ENCODE assay signal across 22 cellular contexts in genomic region chr19:1224047-1224825, GRCh38. TPM values are rescaled to one million over a fixed set of nuclear protein-coding genes. Genes with fewer than 3 reads are reported as not detected.
DNase-seq lines count a peak whose midpoint lies in the region; ATAC-seq, FAIRE-seq and TF ChIP-seq lines count a peak whose summit lies in the region.
"Had no signal": no experiment of that assay in that cellular context is flagged by ENCODE, and none has a peak within 500 bp of the region (broad histone marks: within the 10 kb centered on the region; RNA-seq: fewer than 3 reads in every experiment).

No MANE protein-coding gene starts in this region.

- TF ChIP-seq CTCF in HepG2 (CRISPR knock-in tag; IDR thresholded peaks at IDR 0.05) (no peak), right lobe of liver (IDR thresholded peaks at IDR 0.05) (no peak), colonic mucosa (IDR thresholded peaks at IDR 0.05) (no peak)

- 0 out of 2 replicates have a peak, but pooled peaks cover 8% of the 10 kb centered on the region for H3K4me1 ChIP-seq in HepG2 (ENCODE audit: insufficient read depth, low read length)
- H3K4me1 ChIP-seq in right lobe of liver, result no peaks in the 10 kb centered on the region
- H3K4me1 ChIP-seq in NT2/D1 (ENCODE audit: insufficient read depth, insufficient read length), result peaks cover 20% of the 10 kb centered on the region
- no peaks in the 10 kb centered on the region for H3K4me1 ChIP-seq in ectodermal cell (ENCODE audit: control insufficient read depth, insufficient read depth, low read length)
- no peaks in the 10 kb centered on the region for H3K4me1 ChIP-seq in colonic mucosa
- H3K4me1 ChIP-seq: Caco-2 had no signal

- CTCF ChIA-PET in HepG2 (lab: Yijun Ruan, JAX; ENCODE audit: low intra/inter-chr PET ratio, low total read pairs), result no interaction called here

- H3K36me3 ChIP-seq in HepG2 (replicated peaks in 1 of 2; ENCODE audit: control insufficient read depth in 1 of 2, insufficient read depth in 2 of 2, low read length in 2 of 2) (peaks cover 17 to 24% of the 10 kb centered on the region in 2 experiments; a peak in 4 of 5 replicates), right lobe of liver (peaks cover 0 to 41% (median 12%) of the 10 kb centered on the region in 4 donors), NT2/D1 (ENCODE audit: insufficient read depth, insufficient read length, low read length) (peaks cover 90% of the 10 kb centered on the region), ectodermal cell (ENCODE audit: control insufficient read depth, insufficient read depth, low read length) (peaks cover 30% of the 10 kb centered on the region), colonic mucosa (peaks cover 36% of the 10 kb centered on the region)

- no peak for FAIRE-seq in HepG2 (lab: Jason Lieb, UNC)
- FAIRE-seq: D721Med, GM12891, GM19239, H54, HTR-8/SVneo had no signal

- H3K27me3 ChIP-seq in HepG2 (ENCODE audit: control insufficient read depth in 1 of 2, insufficient read depth in 2 of 2, low read length in 2 of 2) (no peaks in the 10 kb centered on the region), right lobe of liver (no peaks in the 10 kb centered on the region), NT2/D1 (ENCODE audit: insufficient read depth, insufficient read length) (no peaks in the 10 kb centered on the region), ectodermal cell (ENCODE audit: control insufficient read depth, insufficient read depth, low read length, poor library complexity, severe bottlenecking) (no peaks in the 10 kb centered on the region), colonic mucosa (no peaks in the 10 kb centered on the region)
- H3K27me3 ChIP-seq: BE2C had no signal

- no peak overlapping the region for H2AFZ ChIP-seq in HepG2 (ENCODE audit: low read length)
- H2AFZ ChIP-seq: GM23248 had no signal

- no peaks in the 10 kb centered on the region for H4K20me1 ChIP-seq in HepG2 (ENCODE audit: insufficient read depth, low read length)

- intact Hi-C loops in HepG2 (cut with micrococcal nuclease; ENCODE audit: unreplicated experiment) (no loop called here), right lobe of liver (cut with DNase I) (no loop called here), colonic mucosa (cut with DNase I) (no loop called here)

- no peak for TF ChIP-seq EP300 in HepG2 (IDR thresholded peaks at IDR 0.05; ENCODE audit: low read depth in 2 of 2, low read length in 2 of 2)
- no peak for TF ChIP-seq EP300 in HepG2 (CRISPR knock-in tag; IDR thresholded peaks at IDR 0.05; ENCODE audit: borderline replicate concordance)

- no peaks in the 10 kb centered on the region for H3K9me3 ChIP-seq in HepG2 (ENCODE audit: low read length)
- no peaks in the 10 kb centered on the region for H3K9me3 ChIP-seq in right lobe of liver
- H3K9me3 ChIP-seq in NT2/D1 (ENCODE audit: insufficient read depth, low read length), result no peaks in the 10 kb centered on the region
- no peaks in the 10 kb centered on the region for H3K9me3 ChIP-seq in ectodermal cell (ENCODE audit: control insufficient read depth, low read length)
- no peaks in the 10 kb centered on the region for H3K9me3 ChIP-seq in colonic mucosa
- H3K9me3 ChIP-seq: BE2C, Caco-2 had no signal

- POLR2A ChIA-PET in HepG2 (lab: Yijun Ruan, JAX), result no interaction called here

- H3K4me2 ChIP-seq in HepG2 (ENCODE audit: low read depth, low read length), result no peak overlapping the region

- TF ChIP-seq POLR2A in HepG2 (IDR thresholded peaks at IDR 0.05; ENCODE audit: insufficient read depth in 1 of 2, low read depth in 2 of 2, low read length in 2 of 2) (0 out of 4 replicates have a peak, but pooled peaks of 1 of the 2 experiments have one; percentile 11), right lobe of liver (IDR thresholded peaks at IDR 0.05) (no peak)

- no peak for TF ChIP-seq RAD21 in HepG2 (CRISPR knock-in tag; IDR thresholded peaks at IDR 0.05)

- no peak for DNase-seq in HepG2 (ENCODE audit: low spot score)
- no peak for DNase-seq in right lobe of liver
- no peak for DNase-seq in NT2/D1 (ENCODE audit: low read depth, low spot score)
- no peak for DNase-seq in DMS 273 treated with DMSO at 0.1 percent for 48 hours (lab: John Stamatoyannopoulos, UW)
- DNase-seq in colonic mucosa, result no peak
- DNase-seq: BE2C; Caco-2; CD4-positive, alpha-beta T cell; DMS153; DMS79 treated with DMSO at 0.1 percent for 48 hours; GM23248; HCEC 1CT; KG1 had no signal

- H3K9ac ChIP-seq in HepG2 (ENCODE audit: insufficient read depth, low read depth, low read length) (no peak overlapping the region), NT2/D1 (ENCODE audit: insufficient read length, low read depth) (peak overlapping the region; percentile 16), colonic mucosa (ENCODE audit: low read depth in 2 of 2, low read length in 2 of 2) (no peak overlapping the region)
- H3K9ac ChIP-seq: GM23248 had no signal

- no peaks in the 10 kb centered on the region for H3K79me2 ChIP-seq in HepG2 (ENCODE audit: insufficient read depth, low read length)

- BruUV-seq in HepG2 (replicated peaks; lab: Mats Ljungman, UMichigan), result no TSS peak

- no peak overlapping the region for H3K27ac ChIP-seq in HepG2 (ENCODE audit: extremely low read length, insufficient read depth, low read length)
- no peak overlapping the region for H3K27ac ChIP-seq in right lobe of liver
- H3K27ac ChIP-seq in ectodermal cell (ENCODE audit: insufficient read depth, low read depth, low read length, poor library complexity, severe bottlenecking), result peak overlapping the region; percentile 16
- H3K27ac ChIP-seq in colonic mucosa, result no peak overlapping the region
- H3K27ac ChIP-seq: C4-2B, GM23248 had no signal

- in situ Hi-C loops in HepG2 (cut with HindIII; ENCODE audit: extremely low pct_ligation_motif_present, low pct_unique_long_range_greater_than_20kb), result no loop called here

- H3K4me3 ChIP-seq in HepG2 (replicated peaks in 1 of 3; ENCODE audit: insufficient read depth in 1 of 3, low read depth in 2 of 3, low read length in 3 of 3), result no peak overlapping the region
- no peak overlapping the region for H3K4me3 ChIP-seq in right lobe of liver
- no peak overlapping the region for H3K4me3 ChIP-seq in NT2/D1 (ENCODE audit: insufficient read length, low read depth)
- no peak overlapping the region for H3K4me3 ChIP-seq in ectodermal cell (ENCODE audit: insufficient read depth, low read depth, low read length)
- no peak overlapping the region for H3K4me3 ChIP-seq in colonic mucosa
- H3K4me3 ChIP-seq: GM23248 had no signal

- WGBS in HepG2 (ENCODE audit: low lambda C conversion rate), result 93% methylated on average over 5 of the region's 16 CpGs
- WGBS in right lobe of liver (ENCODE audit: insufficient coverage, low coverage, low lambda C conversion rate, missing lambda C conversion rate), result 100% methylated on average over 1 of the region's 16 CpGs
- 92 to 94% methylated on average over 16 of the region's 16 CpGs for WGBS in ectodermal cell, 2 experiments

- ATAC-seq in HepG2 (no peak), right lobe of liver (no peak), GM19467 (IDR thresholded peaks at IDR 0.05; ENCODE audit: unreplicated experiment) (no peak)

RNA-seq across cellular contexts. Expression of gene CBARP, which starts 13.6 kb away (rescaled TPM):
- total RNA-seq in HepG2 (2016; rRNA removed; fragmentation: Illumina TruSeq; extraction: Trizol) (0.27 and 1.2 TPM in 2 replicates), right lobe of liver (under 1 TPM; 0.15 to 0.62 (median 0.31) TPM), colonic mucosa (under 1 TPM; 0.22 to 0.48 TPM)
- 1.1 and 1.3 TPM in 2 replicates for total RNA-seq in HepG2 (2016; cell fraction: cytosol; rRNA removed; fragmentation: Illumina TruSeq; extraction: Trizol; ENCODE audit: low read depth)
- 0.82 and 1.8 TPM in 2 replicates for total RNA-seq in HepG2 (2016; cell fraction: insoluble cytoplasmic fraction; rRNA removed; fragmentation: Illumina TruSeq; extraction: Trizol)
- 1.1 and 1.8 TPM in 2 replicates for total RNA-seq in HepG2 (2016; cell fraction: membrane; rRNA removed; fragmentation: Illumina TruSeq; extraction: Trizol)
- 0.88 and 1.8 TPM in 2 replicates for total RNA-seq in HepG2 (2016; cell fraction: nucleus; rRNA removed; fragmentation: Illumina TruSeq; extraction: Trizol)
- 1.4 and 2.8 TPM in 2 replicates for polyA plus RNA-seq in HepG2 (2011; rRNA removed)
- polyA plus RNA-seq in HepG2 (2011; cell fraction: cytosol; rRNA removed), result 1.0 and 2.2 TPM in 2 replicates
- polyA plus RNA-seq in HepG2 (2011; cell fraction: nucleus; rRNA removed), result 12.5 TPM in 2 replicates
- polyA plus RNA-seq in HepG2 (2012), result 1.1 and 1.9 TPM in 2 replicates
- polyA plus RNA-seq in HepG2 (2016; cell fraction: cytosol; fragmentation: Illumina TruSeq; extraction: Trizol; ENCODE audit: low read depth), result 0.58 and 0.73 TPM in 2 replicates
- polyA plus RNA-seq in HepG2 (2016; cell fraction: insoluble cytoplasmic fraction; fragmentation: Illumina TruSeq; extraction: Trizol; ENCODE audit: low read depth), result 0.82 and 1.5 TPM in 2 replicates
- polyA plus RNA-seq in HepG2 (2016; cell fraction: membrane; fragmentation: Illumina TruSeq; extraction: Trizol; ENCODE audit: low read depth), result 2.0 and 2.4 TPM in 2 replicates
- polyA plus RNA-seq in HepG2 (2016; cell fraction: nucleus; fragmentation: Illumina TruSeq; extraction: Trizol; ENCODE audit: insufficient read depth, low read depth), result 6.5 and 7.2 TPM in 2 replicates
- 0.21 and 2.3 TPM in 2 replicates for polyA minus RNA-seq in HepG2 (2011; rRNA and poly(A)+ RNA removed; ENCODE audit: low replicate concordance)
- 1.3 and 1.7 TPM in 2 replicates for polyA minus RNA-seq in HepG2 (2011; cell fraction: cytosol; rRNA and poly(A)+ RNA removed)
- polyA minus RNA-seq in HepG2 (2011; cell fraction: nucleus; rRNA and poly(A)+ RNA removed), result 0.90 and 2.0 TPM in 2 replicates
- polyA plus RNA-seq in ectodermal cell (2013, experiment 1 of 4), result 19.8 TPM
- polyA plus RNA-seq in ectodermal cell (2013, experiment 2 of 4), result 16.0 TPM
- 20.8 TPM for polyA plus RNA-seq in ectodermal cell (2013, experiment 3 of 4)
- 21.1 TPM for polyA plus RNA-seq in ectodermal cell (2013, experiment 4 of 4)
- polyA plus RNA-seq: IgD-negative memory B cell had no signal

RNA-seq across cellular contexts. Expression of gene ATP5F1D, which starts 17.3 kb away (rescaled TPM):
- total RNA-seq in HepG2 (2016; rRNA removed; fragmentation: Illumina TruSeq; extraction: Trizol) (78.7 and 88.0 TPM in 2 replicates), right lobe of liver (100 to 1,000 TPM in 5 of 6 experiments, 10 to 100 TPM in 1; 98.1 to 240 (median 137) TPM), colonic mucosa (100 to 1,000 TPM; 359 to 627 TPM)
- total RNA-seq in HepG2 (2016; cell fraction: cytosol; rRNA removed; fragmentation: Illumina TruSeq; extraction: Trizol; ENCODE audit: low read depth), result 72.7 and 79.4 TPM in 2 replicates
- 80.1 and 93.1 TPM in 2 replicates for total RNA-seq in HepG2 (2016; cell fraction: insoluble cytoplasmic fraction; rRNA removed; fragmentation: Illumina TruSeq; extraction: Trizol)
- total RNA-seq in HepG2 (2016; cell fraction: membrane; rRNA removed; fragmentation: Illumina TruSeq; extraction: Trizol), result 72.8 and 84.2 TPM in 2 replicates
- total RNA-seq in HepG2 (2016; cell fraction: nucleus; rRNA removed; fragmentation: Illumina TruSeq; extraction: Trizol), result 40.6 and 53.8 TPM in 2 replicates
- polyA plus RNA-seq in HepG2 (2011; rRNA removed), result 39.4 and 49.3 TPM in 2 replicates
- 61.0 and 112 TPM in 2 replicates for polyA plus RNA-seq in HepG2 (2011; cell fraction: cytosol; rRNA removed)
- polyA plus RNA-seq in HepG2 (2011; cell fraction: nucleus; rRNA removed), result 105 and 111 TPM in 2 replicates
- polyA plus RNA-seq in HepG2 (2012), result 67.0 and 70.9 TPM in 2 replicates
- polyA plus RNA-seq in HepG2 (2016; cell fraction: cytosol; fragmentation: Illumina TruSeq; extraction: Trizol; ENCODE audit: low read depth), result 126 and 135 TPM in 2 replicates
- polyA plus RNA-seq in HepG2 (2016; cell fraction: insoluble cytoplasmic fraction; fragmentation: Illumina TruSeq; extraction: Trizol; ENCODE audit: low read depth), result 131 and 155 TPM in 2 replicates
- polyA plus RNA-seq in HepG2 (2016; cell fraction: membrane; fragmentation: Illumina TruSeq; extraction: Trizol; ENCODE audit: low read depth), result 112 and 121 TPM in 2 replicates
- polyA plus RNA-seq in HepG2 (2016; cell fraction: nucleus; fragmentation: Illumina TruSeq; extraction: Trizol; ENCODE audit: insufficient read depth, low read depth), result 129 and 134 TPM in 2 replicates
- 60.5 and 86.6 TPM in 2 replicates for polyA minus RNA-seq in HepG2 (2011; rRNA and poly(A)+ RNA removed; ENCODE audit: low replicate concordance)
- polyA minus RNA-seq in HepG2 (2011; cell fraction: cytosol; rRNA and poly(A)+ RNA removed), result 53.6 and 68.0 TPM in 2 replicates
- polyA minus RNA-seq in HepG2 (2011; cell fraction: nucleus; rRNA and poly(A)+ RNA removed), result 14.7 and 18.9 TPM in 2 replicates
- polyA plus RNA-seq in ectodermal cell (2013, experiment 1 of 4), result 126 TPM
- 105 TPM for polyA plus RNA-seq in ectodermal cell (2013, experiment 2 of 4)
- polyA plus RNA-seq in ectodermal cell (2013, experiment 3 of 4), result 117 TPM
- 124 TPM for polyA plus RNA-seq in ectodermal cell (2013, experiment 4 of 4)

RNA-seq across cellular contexts. Expression of gene STK11, which starts 18.7 kb away (rescaled TPM):
- total RNA-seq in HepG2 (2016; rRNA removed; fragmentation: Illumina TruSeq; extraction: Trizol) (28.4 and 43.6 TPM in 2 replicates), right lobe of liver (10 to 100 TPM; 23.8 to 34.0 (median 29.5) TPM), colonic mucosa (100 to 1,000 TPM in 1 of 2 donors, 10 to 100 TPM in 1; 76.3 to 103 TPM)
- total RNA-seq in HepG2 (2016; cell fraction: cytosol; rRNA removed; fragmentation: Illumina TruSeq; extraction: Trizol; ENCODE audit: low read depth), result 18.3 and 20.2 TPM in 2 replicates
- 23.3 and 42.4 TPM in 2 replicates for total RNA-seq in HepG2 (2016; cell fraction: insoluble cytoplasmic fraction; rRNA removed; fragmentation: Illumina TruSeq; extraction: Trizol)
- total RNA-seq in HepG2 (2016; cell fraction: membrane; rRNA removed; fragmentation: Illumina TruSeq; extraction: Trizol), result 47.5 and 49.4 TPM in 2 replicates
- 33.1 and 35.0 TPM in 2 replicates for total RNA-seq in HepG2 (2016; cell fraction: nucleus; rRNA removed; fragmentation: Illumina TruSeq; extraction: Trizol)
- 27.5 and 40.8 TPM in 2 replicates for polyA plus RNA-seq in HepG2 (2011; rRNA removed)
- polyA plus RNA-seq in HepG2 (2011; cell fraction: cytosol; rRNA removed), result 31.3 and 45.7 TPM in 2 replicates
- polyA plus RNA-seq in HepG2 (2011; cell fraction: nucleus; rRNA removed), result 143 and 178 TPM in 2 replicates
- polyA plus RNA-seq in HepG2 (2012), result 38.3 and 41.3 TPM in 2 replicates
- 12.4 and 14.0 TPM in 2 replicates for polyA plus RNA-seq in HepG2 (2016; cell fraction: cytosol; fragmentation: Illumina TruSeq; extraction: Trizol; ENCODE audit: low read depth)
- 24.8 and 28.5 TPM in 2 replicates for polyA plus RNA-seq in HepG2 (2016; cell fraction: insoluble cytoplasmic fraction; fragmentation: Illumina TruSeq; extraction: Trizol; ENCODE audit: low read depth)
- polyA plus RNA-seq in HepG2 (2016; cell fraction: membrane; fragmentation: Illumina TruSeq; extraction: Trizol; ENCODE audit: low read depth), result 31.5 and 34.3 TPM in 2 replicates
- 76.9 and 78.9 TPM in 2 replicates for polyA plus RNA-seq in HepG2 (2016; cell fraction: nucleus; fragmentation: Illumina TruSeq; extraction: Trizol; ENCODE audit: insufficient read depth, low read depth)
- polyA minus RNA-seq in HepG2 (2011; rRNA and poly(A)+ RNA removed; ENCODE audit: low replicate concordance), result 2.2 and 54.9 TPM in 2 replicates
- 24.1 and 27.3 TPM in 2 replicates for polyA minus RNA-seq in HepG2 (2011; cell fraction: cytosol; rRNA and poly(A)+ RNA removed)
- 21.8 and 30.2 TPM in 2 replicates for polyA minus RNA-seq in HepG2 (2011; cell fraction: nucleus; rRNA and poly(A)+ RNA removed)
- 54.2 TPM for polyA plus RNA-seq in ectodermal cell (2013, experiment 1 of 4)
- polyA plus RNA-seq in ectodermal cell (2013, experiment 2 of 4), result 48.7 TPM
- polyA plus RNA-seq in ectodermal cell (2013, experiment 3 of 4), result 44.6 TPM
- polyA plus RNA-seq in ectodermal cell (2013, experiment 4 of 4), result 46.4 TPM

RNA-seq across cellular contexts. Expression of gene MIDN, which starts 24.1 kb away (rescaled TPM):
- 8.4 and 10.7 TPM in 2 replicates for total RNA-seq in HepG2 (2016; rRNA removed; fragmentation: Illumina TruSeq; extraction: Trizol)
- total RNA-seq in HepG2 (2016; cell fraction: cytosol; rRNA removed; fragmentation: Illumina TruSeq; extraction: Trizol; ENCODE audit: low read depth), result 6.5 and 7.9 TPM in 2 replicates
- total RNA-seq in HepG2 (2016; cell fraction: insoluble cytoplasmic fraction; rRNA removed; fragmentation: Illumina TruSeq; extraction: Trizol), result 8.9 and 11.0 TPM in 2 replicates
- total RNA-seq in HepG2 (2016; cell fraction: membrane; rRNA removed; fragmentation: Illumina TruSeq; extraction: Trizol), result 14.1 and 14.8 TPM in 2 replicates
- total RNA-seq in HepG2 (2016; cell fraction: nucleus; rRNA removed; fragmentation: Illumina TruSeq; extraction: Trizol), result 17.3 and 19.0 TPM in 2 replicates
- 18.0 and 19.6 TPM in 2 replicates for polyA plus RNA-seq in HepG2 (2011; rRNA removed)
- polyA plus RNA-seq in HepG2 (2011; cell fraction: cytosol; rRNA removed), result 14.8 and 17.8 TPM in 2 replicates
- 116 and 135 TPM in 2 replicates for polyA plus RNA-seq in HepG2 (2011; cell fraction: nucleus; rRNA removed)
- polyA plus RNA-seq in HepG2 (2012), result 27.5 and 28.1 TPM in 2 replicates
- 2.7 and 3.3 TPM in 2 replicates for polyA plus RNA-seq in HepG2 (2016; cell fraction: cytosol; fragmentation: Illumina TruSeq; extraction: Trizol; ENCODE audit: low read depth)
- polyA plus RNA-seq in HepG2 (2016; cell fraction: insoluble cytoplasmic fraction; fragmentation: Illumina TruSeq; extraction: Trizol; ENCODE audit: low read depth), result 30.9 and 43.0 TPM in 2 replicates
- polyA plus RNA-seq in HepG2 (2016; cell fraction: membrane; fragmentation: Illumina TruSeq; extraction: Trizol; ENCODE audit: low read depth), result 10.2 and 10.3 TPM in 2 replicates
- 76.5 and 77.9 TPM in 2 replicates for polyA plus RNA-seq in HepG2 (2016; cell fraction: nucleus; fragmentation: Illumina TruSeq; extraction: Trizol; ENCODE audit: insufficient read depth, low read depth)
- 14.0 and 39.5 TPM in 2 replicates for polyA minus RNA-seq in HepG2 (2011; rRNA and poly(A)+ RNA removed; ENCODE audit: low replicate concordance)
- 42.7 and 47.0 TPM in 2 replicates for polyA minus RNA-seq in HepG2 (2011; cell fraction: cytosol; rRNA and poly(A)+ RNA removed)
- polyA minus RNA-seq in HepG2 (2011; cell fraction: nucleus; rRNA and poly(A)+ RNA removed), result 36.8 and 48.0 TPM in 2 replicates
- total RNA-seq in right lobe of liver, result 10 to 100 TPM; 22.3 to 55.1 (median 29.3) TPM
- polyA plus RNA-seq in ectodermal cell (2013, experiment 1 of 4), result 155 TPM
- polyA plus RNA-seq in ectodermal cell (2013, experiment 2 of 4), result 178 TPM
- 116 TPM for polyA plus RNA-seq in ectodermal cell (2013, experiment 3 of 4)
- polyA plus RNA-seq in ectodermal cell (2013, experiment 4 of 4), result 120 TPM
- total RNA-seq in colonic mucosa, result 100 to 1,000 TPM; 172 to 177 TPM

RNA-seq across cellular contexts. Expression of gene CIRBP, which starts 44.9 kb away (rescaled TPM):
- total RNA-seq in HepG2 (2016; rRNA removed; fragmentation: Illumina TruSeq; extraction: Trizol) (133 and 135 TPM in 2 replicates), right lobe of liver (100 to 1,000 TPM in 2 of 6 experiments, 10 to 100 TPM in 4; 69.2 to 111 (median 89.5) TPM), colonic mucosa (100 to 1,000 TPM; 163 to 179 TPM)
- 96.6 and 116 TPM in 2 replicates for total RNA-seq in HepG2 (2016; cell fraction: cytosol; rRNA removed; fragmentation: Illumina TruSeq; extraction: Trizol; ENCODE audit: low read depth)
- 122 and 153 TPM in 2 replicates for total RNA-seq in HepG2 (2016; cell fraction: insoluble cytoplasmic fraction; rRNA removed; fragmentation: Illumina TruSeq; extraction: Trizol)
- 83.7 and 88.2 TPM in 2 replicates for total RNA-seq in HepG2 (2016; cell fraction: membrane; rRNA removed; fragmentation: Illumina TruSeq; extraction: Trizol)
- 100 and 108 TPM in 2 replicates for total RNA-seq in HepG2 (2016; cell fraction: nucleus; rRNA removed; fragmentation: Illumina TruSeq; extraction: Trizol)
- polyA plus RNA-seq in HepG2 (2011; rRNA removed), result 140 and 177 TPM in 2 replicates
- 120 and 152 TPM in 2 replicates for polyA plus RNA-seq in HepG2 (2011; cell fraction: cytosol; rRNA removed)
- polyA plus RNA-seq in HepG2 (2011; cell fraction: nucleus; rRNA removed), result 887 and 1,037 TPM in 2 replicates
- polyA plus RNA-seq in HepG2 (2012), result 154 and 221 TPM in 2 replicates
- polyA plus RNA-seq in HepG2 (2016; cell fraction: cytosol; fragmentation: Illumina TruSeq; extraction: Trizol; ENCODE audit: low read depth), result 39.2 and 45.5 TPM in 2 replicates
- polyA plus RNA-seq in HepG2 (2016; cell fraction: insoluble cytoplasmic fraction; fragmentation: Illumina TruSeq; extraction: Trizol; ENCODE audit: low read depth), result 156 and 182 TPM in 2 replicates
- polyA plus RNA-seq in HepG2 (2016; cell fraction: membrane; fragmentation: Illumina TruSeq; extraction: Trizol; ENCODE audit: low read depth), result 63.6 and 72.0 TPM in 2 replicates
- polyA plus RNA-seq in HepG2 (2016; cell fraction: nucleus; fragmentation: Illumina TruSeq; extraction: Trizol; ENCODE audit: insufficient read depth, low read depth), result 293 and 318 TPM in 2 replicates
- 38.8 and 49.7 TPM in 2 replicates for polyA minus RNA-seq in HepG2 (2011; rRNA and poly(A)+ RNA removed; ENCODE audit: low replicate concordance)
- polyA minus RNA-seq in HepG2 (2011; cell fraction: cytosol; rRNA and poly(A)+ RNA removed), result 32.8 and 38.9 TPM in 2 replicates
- polyA minus RNA-seq in HepG2 (2011; cell fraction: nucleus; rRNA and poly(A)+ RNA removed), result 106 and 131 TPM in 2 replicates
- 532 TPM for polyA plus RNA-seq in ectodermal cell (2013, experiment 1 of 4)
- 509 TPM for polyA plus RNA-seq in ectodermal cell (2013, experiment 2 of 4)
- 334 TPM for polyA plus RNA-seq in ectodermal cell (2013, experiment 3 of 4)
- 373 TPM for polyA plus RNA-seq in ectodermal cell (2013, experiment 4 of 4)
